In genomic region chr13:80680786-80681366, GRCh38 we compare ENCODE assay signal across 32 cellular contexts.
"Had no signal": no experiment of that assay in that cellular context is flagged by ENCODE, and none has a peak within 500 bp of the region (broad histone marks: within the 10 kb centered on the region; RNA-seq: fewer than 3 reads in every experiment).

No MANE protein-coding gene starts in this region.

- H3K27me3 ChIP-seq: ascending aorta, cardiac muscle cell had no signal

- H3K27ac ChIP-seq: ascending aorta, cardiac muscle cell, WERI-Rb-1 had no signal

- DNase-seq: activated CD4-positive, alpha-beta memory T cell treated with anti-CD3 and anti-CD28 coated beads, Interleukin-2, amount 10 ng/mL, durations not matched to agents 7 days and 5 days; activated CD4-positive, alpha-beta T cell treated with anti-CD3 and anti-CD28 coated beads for 1 hour; activated CD4-positive, alpha-beta T cell treated with anti-CD3 and anti-CD28 coated beads for 36 hours; activated CD4-positive, alpha-beta T cell treated with anti-CD3 and anti-CD28 coated beads for 48 hours; activated CD4-positive, alpha-beta T cell treated with anti-CD3 and anti-CD28 coated beads, Interleukin-2, amount 10 ng/mL, durations not matched to agents 7 days and 5 days; activated CD4-positive, alpha-beta T cell treated with anti-CD3 and anti-CD28 coated beads, Interleukin-2, amount 50 U/mL, for 48 hours; activated CD4-positive, CD25-positive, alpha-beta regulatory T cell; activated CD8-positive, alpha-beta memory T cell treated with anti-CD3 and anti-CD28 coated beads for 24 hours; activated CD8-positive, alpha-beta memory T cell treated with anti-CD3 and anti-CD28 coated beads, Interleukin-2, amount 10 ng/mL, durations not matched to agents 7 days and 5 days; activated CD8-positive, alpha-beta memory T cell treated with anti-CD3 and anti-CD28 coated beads, Interleukin-2, amount 50 U/mL, for 48 hours; activated CD8-positive, alpha-beta T cell treated with anti-CD3 and anti-CD28 coated beads, Interleukin-2, amount 10 ng/mL, durations not matched to agents 7 days and 5 days; activated effector memory CD4-positive, alpha-beta T cell treated with Interleukin-2 at 50 U/mL for 16 hours; activated gamma-delta T cell; activated naive CD4-positive, alpha-beta T cell treated with anti-CD3 and anti-CD28 coated beads, Interleukin-2, amount 10 ng/mL, durations not matched to agents 7 days and 5 days; activated naive CD4-positive, alpha-beta T cell treated with Interleukin-2 at 50 U/mL for 16 hours; activated naive CD8-positive, alpha-beta T cell treated with anti-CD3 and anti-CD28 coated beads, Interleukin-2, amount 10 ng/mL, durations not matched to agents 7 days and 5 days; activated naive CD8-positive, alpha-beta T cell treated with anti-CD3 and anti-CD28 coated beads, Interleukin-2, amount 50 U/mL, for 24 hours; activated T-cell treated with anti-CD3 and anti-CD28 coated beads, Interleukin-2, amount 50 U/mL, for 24 hours; activated T-cell treated with anti-CD3 and anti-CD28 coated beads, Interleukin-2, amount 50 U/mL, for 48 hours; amygdala; anterior cingulate cortex; caudate nucleus; cerebellar nuclear complex; T-helper 1 cell; T-helper 2 cell; T-helper 9 cell; WERI-Rb-1 had no signal

- H3K4me3 ChIP-seq: ascending aorta, cardiac muscle cell had no signal

- H3K36me3 ChIP-seq: ascending aorta, cardiac muscle cell, WERI-Rb-1 had no signal

- H3K4me1 ChIP-seq: ascending aorta had no signal

- ATAC-seq: activated CD4-positive, alpha-beta T cell treated with anti-CD3 and anti-CD28 coated beads for 36 hours; activated CD4-positive, CD25-positive, alpha-beta regulatory T cell treated with anti-CD3 and anti-CD28 coated beads, Interleukin-2, amount 50 U/mL, for 24 hours; activated CD8-positive, alpha-beta memory T cell treated with anti-CD3 and anti-CD28 coated beads, Interleukin-2, amount 10 ng/mL, durations not matched to agents 7 days and 5 days; activated CD8-positive, alpha-beta T cell treated with anti-CD3 and anti-CD28 coated beads, Interleukin-2, amount 10 ng/mL, durations not matched to agents 7 days and 5 days; activated naive CD8-positive, alpha-beta T cell treated with anti-CD3 and anti-CD28 coated beads, Interleukin-2, amount 50 U/mL, for 24 hours; WTC11 had no signal

- FAIRE-seq: bronchial epithelial cell had no signal
